Comparison of ENCODE assay signal across 11 cellular contexts in genomic region chr4:77579406-77580076, GRCh38. TPM values are rescaled to one million over a fixed set of nuclear protein-coding genes. Genes with fewer than 3 reads are reported as not detected.
DNase-seq lines count a peak whose midpoint lies in the region; ATAC-seq, FAIRE-seq and TF ChIP-seq lines count a peak whose summit lies in the region.
"Had no signal": no experiment of that assay in that cellular context is flagged by ENCODE, and none has a peak within 500 bp of the region (broad histone marks: within the 10 kb centered on the region; RNA-seq: fewer than 3 reads in every experiment).

No MANE protein-coding gene starts in this region.

- 54% methylated on average over 2 of the region's 2 CpGs for WGBS in right lobe of liver (ENCODE audit: insufficient coverage, low coverage, low lambda C conversion rate, missing lambda C conversion rate)
- WGBS in HepG2 (ENCODE audit: low lambda C conversion rate): 14% methylated on average over 2 of the region's 2 CpGs

- H3K27ac ChIP-seq in right lobe of liver: no peak overlapping the region
- no peak overlapping the region for H3K27ac ChIP-seq in HepG2 (ENCODE audit: extremely low read length, insufficient read depth, low read length)

- CTCF ChIA-PET in HepG2 (lab: Yijun Ruan, JAX; ENCODE audit: low intra/inter-chr PET ratio, low total read pairs): no interaction called here

- H3K4me1 ChIP-seq in right lobe of liver (peaks cover 0 to 16% (median 2%) of the 10 kb centered on the region in 4 donors), HepG2 (ENCODE audit: insufficient read depth, low read length) (no peaks in the 10 kb centered on the region)

- H3K4me3 ChIP-seq in right lobe of liver (no peak overlapping the region), HepG2 (replicated peaks in 1 of 3; ENCODE audit: insufficient read depth in 1 of 3, low read depth in 2 of 3, low read length in 3 of 3) (no peak overlapping the region)

- intact Hi-C loops in right lobe of liver (cut with DNase I): no loop called here
- intact Hi-C loops in HepG2 (cut with micrococcal nuclease; ENCODE audit: unreplicated experiment): no loop called here

- H2AFZ ChIP-seq in HepG2 (ENCODE audit: low read length): no peak overlapping the region

- TF ChIP-seq RAD21 in HepG2 (CRISPR knock-in tag; IDR thresholded peaks at IDR 0.05): no peak

- no peaks in the 10 kb centered on the region for H3K79me2 ChIP-seq in HepG2 (ENCODE audit: insufficient read depth, low read length)

- no peak overlapping the region for H3K4me2 ChIP-seq in HepG2 (ENCODE audit: low read depth, low read length)

- TF ChIP-seq EP300 in HepG2 (IDR thresholded peaks at IDR 0.05; ENCODE audit: low read depth in 2 of 2, low read length in 2 of 2) (no peak), HepG2 (CRISPR knock-in tag; IDR thresholded peaks at IDR 0.05; ENCODE audit: borderline replicate concordance) (no peak)

- H3K9me3 ChIP-seq in right lobe of liver: no peaks in the 10 kb centered on the region
- no peaks in the 10 kb centered on the region for H3K9me3 ChIP-seq in HepG2 (ENCODE audit: low read length)

- no peak for TF ChIP-seq CTCF in right lobe of liver (IDR thresholded peaks at IDR 0.05)
- no peak for TF ChIP-seq CTCF in HepG2 (CRISPR knock-in tag; IDR thresholded peaks at IDR 0.05)

- H3K9ac ChIP-seq in HepG2 (ENCODE audit: insufficient read depth, low read depth, low read length): no peak overlapping the region

- no peak for DNase-seq in right lobe of liver
- DNase-seq in HepG2 (ENCODE audit: low spot score): no peak
- peak; percentile 83 for DNase-seq in SW480 (ENCODE audit: low spot score)
- peak; percentile 71 for DNase-seq in foreskin melanocyte
- no peak for DNase-seq in superior temporal gyrus (ENCODE audit: extremely low spot score)
- DNase-seq: activated CD4-positive, alpha-beta T cell treated with anti-CD3 and anti-CD28 coated beads for 48 hours; Kasumi-1; retina had no signal

- TF ChIP-seq POLR2A in right lobe of liver (IDR thresholded peaks at IDR 0.05): no peak
- TF ChIP-seq POLR2A in HepG2 (IDR thresholded peaks at IDR 0.05; ENCODE audit: insufficient read depth in 1 of 2, low read depth in 2 of 2, low read length in 2 of 2): no peak

- no peaks in the 10 kb centered on the region for H3K36me3 ChIP-seq in right lobe of liver
- no peaks in the 10 kb centered on the region for H3K36me3 ChIP-seq in HepG2 (replicated peaks in 1 of 2; ENCODE audit: control insufficient read depth in 1 of 2, insufficient read depth in 2 of 2, low read length in 2 of 2)

- POLR2A ChIA-PET in HepG2 (lab: Yijun Ruan, JAX): no interaction called here

- ATAC-seq in right lobe of liver (peak; percentile 41 to 83 (median 73)), HepG2 (no peak), HG03457 (IDR thresholded peaks at IDR 0.05; ENCODE audit: unreplicated experiment) (no peak), GM19397 (IDR thresholded peaks at IDR 0.05; ENCODE audit: unreplicated experiment) (no peak), HG03565 (IDR thresholded peaks at IDR 0.05; ENCODE audit: unreplicated experiment) (no peak)

- FAIRE-seq in HepG2 (lab: Jason Lieb, UNC): no peak

- in situ Hi-C loops in HepG2 (cut with HindIII; ENCODE audit: extremely low pct_ligation_motif_present, low pct_unique_long_range_greater_than_20kb): no loop called here

- no TSS peak for BruUV-seq in HepG2 (replicated peaks; lab: Mats Ljungman, UMichigan)

- no peaks in the 10 kb centered on the region for H4K20me1 ChIP-seq in HepG2 (ENCODE audit: insufficient read depth, low read length)

- H3K27me3 ChIP-seq in right lobe of liver (no peaks in the 10 kb centered on the region), HepG2 (ENCODE audit: control insufficient read depth in 1 of 2, insufficient read depth in 2 of 2, low read length in 2 of 2) (peaks cover 1 to 4% of the 10 kb centered on the region in 2 experiments; a peak in 1 of 5 replicates)

TF ChIP-seq in HepG2, 621 proteins besides CTCF, POLR2A, EP300 and RAD21:
- TF ChIP-seq MBD4 (IDR thresholded peaks at IDR 0.05; ENCODE audit: borderline replicate concordance, low read length) (no peak), ZSCAN31 (CRISPR knock-in tag; IDR thresholded peaks at IDR 0.05; ENCODE audit: low read depth) (no peak), ZNF180 (CRISPR knock-in tag; IDR thresholded peaks at IDR 0.05; ENCODE audit: borderline replicate concordance, low read depth) (no peak), TFDP1 (CRISPR knock-in tag; IDR thresholded peaks at IDR 0.05; ENCODE audit: borderline replicate concordance) (no peak), SKIL (CRISPR knock-in tag; IDR thresholded peaks at IDR 0.05; ENCODE audit: borderline replicate concordance) (no peak), SKI (IDR thresholded peaks at IDR 0.05; ENCODE audit: partially characterized antibody) (no peak), ZNF382 (CRISPR knock-in tag; IDR thresholded peaks at IDR 0.05; ENCODE audit: borderline replicate concordance) (no peak), HNRNPL (IDR thresholded peaks at IDR 0.05; ENCODE audit: low read depth, low read length) (no peak), ZNF784 (CRISPR knock-in tag; IDR thresholded peaks at IDR 0.05; ENCODE audit: borderline replicate concordance) (no peak), ZFP62 (CRISPR knock-in tag; IDR thresholded peaks at IDR 0.05) (no peak)

RNA-seq across cellular contexts. Expression of gene CXCL13, which starts 26.1 kb away (rescaled TPM):
- total RNA-seq in right lobe of liver (100 to 1,000 TPM in 2 of 6 experiments, 10 to 100 TPM in 1, 1 to 10 TPM in 1, under 1 TPM in 1, not detected in 1; 0.18 to 128 (median 62.8) TPM), HepG2 (2016; rRNA removed; fragmentation: Illumina TruSeq; extraction: Trizol) (not detected in 2 replicates)
- not detected in 2 replicates for total RNA-seq in HepG2 (2016; cell fraction: cytosol; rRNA removed; fragmentation: Illumina TruSeq; extraction: Trizol; ENCODE audit: low read depth)
- total RNA-seq in HepG2 (2016; cell fraction: insoluble cytoplasmic fraction; rRNA removed; fragmentation: Illumina TruSeq; extraction: Trizol): not detected in 2 replicates
- total RNA-seq in HepG2 (2016; cell fraction: membrane; rRNA removed; fragmentation: Illumina TruSeq; extraction: Trizol): not detected in 2 replicates
- total RNA-seq in HepG2 (2016; cell fraction: nucleus; rRNA removed; fragmentation: Illumina TruSeq; extraction: Trizol): not detected in 2 replicates
- not detected in 2 replicates for polyA plus RNA-seq in HepG2 (2011; rRNA removed)
- not detected in 2 replicates for polyA plus RNA-seq in HepG2 (2011; cell fraction: cytosol; rRNA removed)
- not detected in 2 replicates for polyA plus RNA-seq in HepG2 (2011; cell fraction: nucleus; rRNA removed)
- polyA plus RNA-seq in HepG2 (2012): not detected in 2 replicates
- not detected in 2 replicates for polyA plus RNA-seq in HepG2 (2016; cell fraction: cytosol; fragmentation: Illumina TruSeq; extraction: Trizol; ENCODE audit: low read depth)
- not detected in 2 replicates for polyA plus RNA-seq in HepG2 (2016; cell fraction: insoluble cytoplasmic fraction; fragmentation: Illumina TruSeq; extraction: Trizol; ENCODE audit: low read depth)
- polyA plus RNA-seq in HepG2 (2016; cell fraction: membrane; fragmentation: Illumina TruSeq; extraction: Trizol; ENCODE audit: low read depth): not detected in 2 replicates
- polyA plus RNA-seq in HepG2 (2016; cell fraction: nucleus; fragmentation: Illumina TruSeq; extraction: Trizol; ENCODE audit: insufficient read depth, low read depth): not detected in 2 replicates
- not detected in 2 replicates for polyA minus RNA-seq in HepG2 (2011; rRNA and poly(A)+ RNA removed; ENCODE audit: low replicate concordance)
- polyA minus RNA-seq in HepG2 (2011; cell fraction: cytosol; rRNA and poly(A)+ RNA removed): not detected in 2 replicates
- not detected in 2 replicates for polyA minus RNA-seq in HepG2 (2011; cell fraction: nucleus; rRNA and poly(A)+ RNA removed)

Comparison
In these comparisons a context has a peak if more than half of its experiments do, and no peak if none do; other contexts are left out.
1. ATAC-seq: peak in right lobe of liver (4 of 4); none in HepG2 (single experiment), HG03457 (single experiment), GM19397 (single experiment) and HG03565 (single experiment).
2. DNase-seq: peak in SW480 (single experiment) and foreskin melanocyte (single experiment); none in right lobe of liver (0 of 3), HepG2 (single experiment) and superior temporal gyrus (single experiment).